In genomic region chr12:32907166-32907565, GRCh38 we compare ENCODE assay signal across 1 cellular context.
A peak's percentile ranks its signal among the peaks of the same experiment; 100 is the strongest.
TF ChIP-seq lines count a peak whose summit lies in the region.

No MANE protein-coding gene starts in this region.

TF ChIP-seq in GM12878, 131 proteins besides CTCF, POLR2A, EP300 and RAD21:
- TF ChIP-seq SKIL (IDR thresholded peaks at IDR 0.05; ENCODE audit: low read depth, poor library complexity, severe bottlenecking), result no peak
- no peak for TF ChIP-seq MYB (IDR thresholded peaks at IDR 0.05; ENCODE audit: borderline replicate concordance, low read depth, low read length)
- 0 out of 2 replicates have a peak, but pooled peaks have one; percentile 15 for TF ChIP-seq NBN (IDR thresholded peaks at IDR 0.05)
- TF ChIP-seq NFIC (IDR thresholded peaks at IDR 0.05; ENCODE audit: low read depth, low read length), result no peak
